ENCODE assay signal across 8 cellular contexts in genomic region chr5:40841068-40841805, GRCh38. TPM values are rescaled to one million over a fixed set of nuclear protein-coding genes. Genes with fewer than 3 reads are reported as not detected.
A peak's percentile ranks its signal among the peaks of the same experiment; 100 is the strongest.
DNase-seq lines count a peak whose midpoint lies in the region; ATAC-seq and TF ChIP-seq lines count a peak whose summit lies in the region.

Gene CARD6, plus strand, starts transcription at chr5:40841367. Its CDS starts 16 bp downstream, at chr5:40841383.

- no peaks in the 10 kb centered on the region for H3K9me3 Mint-ChIP-seq in activated B cell treated with CpG ODN at 0.5 μM for 24 hours

- peaks cover 15% of the 10 kb centered on the region for H3K4me1 Mint-ChIP-seq in activated B cell treated with CpG ODN at 0.5 μM for 24 hours

- peaks cover 0 to 17% (median 0%) of the 10 kb centered on the region in 9 donors for H3K36me3 ChIP-seq in heart left ventricle
- no peaks in the 10 kb centered on the region for H3K36me3 ChIP-seq in sigmoid colon

- H3K36me3 Mint-ChIP-seq in activated B cell treated with CpG ODN at 0.5 μM for 24 hours (ENCODE audit: low read depth): no peaks in the 10 kb centered on the region

- WGBS in heart left ventricle, 4 donors: 24 to 30% (median 26%) methylated on average over 9 of the region's 9 CpGs
- WGBS in sigmoid colon, 2 donors: 33 to 52% methylated on average over 9 of the region's 9 CpGs

- H3K4me3 ChIP-seq in heart left ventricle (peak within 1 kb of the TSS; percentile 15 to 63 (median 50)), sigmoid colon (peak within 1 kb of the TSS; percentile 4 to 35 (median 30))

- no peaks in the 10 kb centered on the region for H3K9me3 ChIP-seq in heart left ventricle
- H3K9me3 ChIP-seq in sigmoid colon: no peaks in the 10 kb centered on the region

- TF ChIP-seq EP300 in sigmoid colon (IDR thresholded peaks at IDR 0.05): no peak

- peak; percentile 54 for ATAC-seq in Right ventricle myocardium inferior
- peak; percentile 37 for ATAC-seq in activated B cell treated with CpG ODN at 0.5 μM for 24 hours (ENCODE audit: low read depth)
- ATAC-seq in heart left ventricle: peak; percentile 50 to 72 (median 56)

- TF ChIP-seq CTCF in activated B cell treated with CpG ODN at 0.5 μM for 24 hours (IDR thresholded peaks at IDR 0.05) (no peak), heart left ventricle (IDR thresholded peaks at IDR 0.05) (peak in 1 of 12 donors; percentile 12), sigmoid colon (IDR thresholded peaks at IDR 0.05) (no peak), GM10266 (IDR thresholded peaks at IDR 0.05; ENCODE audit: control insufficient read depth, insufficient read depth, low read depth, missing control alignments) (no peak)

- POLR2A ChIA-PET in activated B cell treated with CpG ODN at 0.5 μM for 24 hours (lab: Charles Lee): interaction anchor here (0.7 to 1.1 kb wide), 2 partner anchors 10 to 42 kb away, joined by 3 to 4 read pairs; no protein-coding TSS in a partner anchor

- H3K27ac Mint-ChIP-seq in activated B cell treated with CpG ODN at 0.5 μM for 24 hours: peak within 1 kb of the TSS; percentile 90

- no peaks in the 10 kb centered on the region for H3K27me3 Mint-ChIP-seq in activated B cell treated with CpG ODN at 0.5 μM for 24 hours

- no peak for DNase-seq in Right ventricle myocardium inferior (ENCODE audit: missing footprints)
- DNase-seq in cardiac septum (ENCODE audit: low spot score): no peak
- DNase-seq in HT-29 (ENCODE audit: low spot score): peak; percentile 66
- DNase-seq in activated B cell treated with CpG ODN at 0.5 μM for 24 hours: no peak
- no peak for DNase-seq in heart left ventricle
- DNase-seq in sigmoid colon: no peak
- no peak for DNase-seq in NCI-H2081 (lab: John Stamatoyannopoulos, UW)
- DNase-seq in GM10266 (ENCODE audit: extremely low spot score): no peak

- H3K27me3 ChIP-seq in heart left ventricle: no peaks in the 10 kb centered on the region
- H3K27me3 ChIP-seq in sigmoid colon: no peaks in the 10 kb centered on the region

- H3K4me1 ChIP-seq in heart left ventricle: peaks cover 0 to 38% (median 5%) of the 10 kb centered on the region in 12 donors
- H3K4me1 ChIP-seq in sigmoid colon: peaks cover 0 to 2% (median 0%) of the 10 kb centered on the region in 4 donors

- intact Hi-C loops in Right ventricle myocardium inferior (cut with DNase I): no loop called here
- intact Hi-C loops in cardiac septum (cut with DNase I): no loop called here
- intact Hi-C loops in activated B cell treated with CpG ODN at 0.5 μM for 24 hours (cut with micrococcal nuclease): no loop called here
- intact Hi-C loops in heart left ventricle (cut with DNase I): loop anchor here in 1 of 10 donors (5.0 kb wide), 1 partner anchor 36 kb away; no protein-coding TSS in a partner anchor
- intact Hi-C loops in sigmoid colon (cut with DNase I): no loop called here

- TF ChIP-seq POLR2A in heart left ventricle (IDR thresholded peaks at IDR 0.05) (peak in 1 of 2 donors; percentile 16), sigmoid colon (IDR thresholded peaks at IDR 0.05) (no peak)

- CTCF ChIA-PET in activated B cell treated with CpG ODN at 0.5 μM for 24 hours (lab: Charles Lee): interaction anchor here (0.8 kb wide), 1 partner anchor 86 kb away, joined by 3 read pairs; the partner anchor contains the start of gene TTC33

- H3K4me3 Mint-ChIP-seq in activated B cell treated with CpG ODN at 0.5 μM for 24 hours: peak within 1 kb of the TSS; percentile 90

- peak within 1 kb of the TSS; percentile 47 to 93 (median 78) for H3K27ac ChIP-seq in heart left ventricle
- H3K27ac ChIP-seq in sigmoid colon: peak within 1 kb of the TSS; percentile 31 to 69 (median 50)

RNA-seq across cellular contexts. Expression of gene CARD6, which starts in this region (rescaled TPM):
- 7.1 TPM for total RNA-seq in Right ventricle myocardium inferior
- 6.2 TPM for total RNA-seq in cardiac septum
- 1.2 and 1.3 TPM in 2 replicates for total RNA-seq in HT-29 (2014; rRNA removed; shearing (Covaris generic))
- total RNA-seq in activated B cell treated with CpG ODN at 0.5 μM for 24 hours: 3.7 and 4.3 TPM in 2 replicates
- total RNA-seq in heart left ventricle: 10 to 100 TPM in 1 of 9 donors, 1 to 10 TPM in 8; 5.2 to 13.0 (median 6.1) TPM
- polyA plus RNA-seq in heart left ventricle: 1 to 10 TPM; 2.2 to 3.1 TPM
- total RNA-seq in sigmoid colon: 10 to 100 TPM in 2 of 4 donors, 1 to 10 TPM in 2; 4.1 to 12.2 (median 9.4) TPM
- 1 to 10 TPM; 1.4 to 4.8 (median 2.8) TPM for polyA plus RNA-seq in sigmoid colon
